In genomic region chr15:91853501-91853967, GRCh38 we compare ENCODE assay signal across 8 cellular contexts. TPM values are rescaled to one million over a fixed set of nuclear protein-coding genes. Genes with fewer than 3 reads are reported as not detected.
DNase-seq lines count a peak whose midpoint lies in the region; ATAC-seq and TF ChIP-seq lines count a peak whose summit lies in the region.

Gene SLCO3A1, plus strand, starts transcription at chr15:91853708.

- H3K9me3 ChIP-seq in body of pancreas (no peaks in the 10 kb centered on the region), iPS-18c (ENCODE audit: control insufficient read depth, insufficient read depth, low read length) (no peaks in the 10 kb centered on the region)

- H3K4me3 ChIP-seq in body of pancreas (peak within 1 kb of the TSS; percentile 53 to 57), iPS-18c (ENCODE audit: insufficient read depth, low read depth, low read length) (peak within 1 kb of the TSS; percentile 77), skin epidermis (peak within 1 kb of the TSS; percentile 61 to 83 (median 78))

- H3K27ac ChIP-seq in body of pancreas (peak within 1 kb of the TSS; percentile 53 to 88 (median 78)), skin epidermis (peak within 1 kb of the TSS; percentile 76 to 96 (median 88))

- in situ Hi-C loops in Caki2 (cut with HindIII; ENCODE audit: low pct_unique_long_range_greater_than_20kb, low sequenced_read_pairs) (no loop called here), KBM-7 (cut with MboI; ENCODE audit: low pct_unique_long_range_greater_than_20kb, low sequenced_read_pairs) (no loop called here)

- whole genome bisulfite sequencing in body of pancreas, 2 donors = 1% methylated on average over 30 to 68 of the region's 70 CpGs

- no peaks in the 10 kb centered on the region for H3K27me3 ChIP-seq in body of pancreas

- no peaks in the 10 kb centered on the region for H3K36me3 ChIP-seq in body of pancreas (replicated peaks in 1 of 2; ENCODE audit: insufficient read depth in 1 of 2, low read depth in 2 of 2)

- H3K4me1 ChIP-seq in body of pancreas = peaks cover 32% of the 10 kb centered on the region

- ATAC-seq in GM21576 (IDR thresholded peaks at IDR 0.05; ENCODE audit: unreplicated experiment) (peak; percentile 15), body of pancreas (peak; percentile 58)

- TF ChIP-seq POLR2A in body of pancreas (IDR thresholded peaks at IDR 0.05) = no peak

- DNase-seq in Caki2 (ENCODE audit: low read depth) = peak; percentile 83
- DNase-seq in KBM-7 = peak; percentile 42
- DNase-seq in T-helper 2 cell = peak; percentile 37 to 84 (median 73)
- DNase-seq in body of pancreas = peak; percentile 55 to 73 (median 67)
- DNase-seq in OCI-M2 (lab: John Stamatoyannopoulos, UW; ENCODE audit: unreplicated experiment) = no peak

- no peak for TF ChIP-seq CTCF in body of pancreas (IDR thresholded peaks at IDR 0.05)

- intact Hi-C loops in body of pancreas (cut with DNase I) = no loop called here

RNA-seq across cellular contexts. Expression of gene SLCO3A1, which starts in this region (rescaled TPM):
- 12.8 and 23.4 TPM in 2 replicates for total RNA-seq in Caki2 (2014; rRNA removed; shearing (Covaris generic); ENCODE audit: low replicate concordance)
- 10 to 100 TPM in 1 of 2 donors, 1 to 10 TPM in 1; 5.7 to 12.9 TPM for total RNA-seq in body of pancreas
